ENCODE assay signal across 23 cellular contexts in the genomic region with DNA sequence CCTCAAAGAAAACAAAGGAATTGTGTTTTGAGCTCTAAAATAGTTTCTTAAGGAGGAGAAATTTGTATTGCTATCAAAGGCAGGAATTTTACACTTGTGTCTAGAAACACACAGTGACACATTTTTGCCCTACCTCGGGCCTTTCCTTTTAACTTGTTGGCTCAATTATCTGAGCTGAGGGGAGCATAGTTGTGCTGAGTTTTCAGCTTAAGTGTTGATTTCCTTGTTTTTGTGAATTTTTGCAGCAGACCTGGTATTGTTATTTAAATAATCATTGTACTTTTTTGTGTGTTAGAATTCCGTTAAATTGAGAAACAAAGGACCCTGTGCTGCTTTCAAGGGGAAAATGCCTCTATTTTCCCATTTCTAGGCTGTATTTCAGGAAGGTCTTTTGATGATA.
"Had no signal": no experiment of that assay in that cellular context is flagged by ENCODE, and none has a peak within 500 bp of the region (broad histone marks: within the 10 kb centered on the region; RNA-seq: fewer than 3 reads in every experiment).

No MANE protein-coding gene starts in this region.

- H3K27ac ChIP-seq: dorsolateral prefrontal cortex, epithelial cell of prostate, gastrocnemius medialis, neural progenitor cell, psoas muscle, sigmoid colon, stomach, tibial artery had no signal

- DNase-seq: dorsolateral prefrontal cortex; effector CD4-positive, alpha-beta T cell; foreskin fibroblast; head of caudate nucleus; immature natural killer cell; islet precursor cell; mesenchymal stem cell; midbrain; naive thymus-derived CD4-positive, alpha-beta T cell; psoas muscle; right cardiac atrium; sigmoid colon; stimulated activated CD4-positive, alpha-beta T cell treated with anti-CD3 and anti-CD28 coated beads, Interleukin-2, amount 100 ng/mL, for 24 hours; stimulated activated CD4-positive, alpha-beta T cell treated with anti-CD3 and anti-CD28 coated beads, Interleukin-4, amount 100 ng/mL, for 24 hours; stimulated activated naive CD4-positive, alpha-beta T cell treated with Interleukin-2 at 50 U/mL for 16 hours; stomach; tibial artery had no signal

- H3K9me3 ChIP-seq: gastrocnemius medialis, psoas muscle, sigmoid colon, stomach, tibial artery had no signal

- FAIRE-seq: colon had no signal

- H3K27me3 ChIP-seq: gastrocnemius medialis, neural progenitor cell, sigmoid colon, stomach, tibial artery had no signal

- H2AFZ ChIP-seq: neural progenitor cell had no signal

- ATAC-seq: esophagus mucosa; naive thymus-derived CD4-positive, alpha-beta T cell; stimulated activated effector memory CD8-positive, alpha-beta T cell treated with anti-CD3 and anti-CD28 coated beads, Interleukin-12 subunit alpha, Interleukin-12 subunit beta, amount 100 ng/mL, for 72 hours had no signal

- H3K36me3 ChIP-seq: gastrocnemius medialis, neural progenitor cell, sigmoid colon, stomach, tibial artery had no signal

- H3K9ac ChIP-seq: neural progenitor cell had no signal

- H3K4me1 ChIP-seq: psoas muscle, sigmoid colon had no signal

- H3K4me2 ChIP-seq: neural progenitor cell had no signal

- H3K4me3 ChIP-seq: dorsolateral prefrontal cortex, gastrocnemius medialis, neural progenitor cell, psoas muscle, sigmoid colon, stomach, tibial artery had no signal
